In the genomic region with DNA sequence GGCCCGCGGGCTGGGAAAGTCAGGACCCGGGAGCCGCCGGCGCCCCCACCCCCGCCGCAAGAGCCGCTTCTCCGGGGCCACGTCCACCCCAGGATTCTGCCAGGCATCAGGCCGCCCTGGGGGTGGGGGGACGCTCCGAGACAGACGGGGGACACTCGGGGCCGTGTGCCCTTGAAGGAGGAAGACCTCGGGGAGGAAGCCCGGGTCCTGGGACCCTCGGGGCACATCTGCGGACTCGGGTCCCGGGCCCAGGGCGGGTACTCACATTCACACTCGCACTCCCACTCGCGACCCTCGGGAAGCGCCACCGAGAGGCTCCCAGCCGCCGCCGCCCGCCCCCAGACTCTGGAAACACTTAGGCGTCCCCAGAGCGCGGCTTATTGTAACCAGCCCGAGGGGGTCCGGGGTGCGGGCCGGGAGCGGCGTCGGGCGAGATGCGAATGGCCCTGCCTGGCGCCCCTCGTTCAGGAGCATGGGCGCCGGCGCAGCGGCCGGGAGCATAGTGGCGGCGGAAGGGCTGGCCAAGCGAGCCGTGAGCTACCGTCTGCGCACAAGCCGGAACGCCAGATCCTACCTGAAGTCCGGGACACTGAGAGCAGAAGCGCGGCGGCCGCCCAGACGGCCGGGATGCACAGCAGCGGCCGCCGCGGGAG, we compare ENCODE assay signal across 7 cellular contexts. TPM values are rescaled to one million over a fixed set of nuclear protein-coding genes. Genes with fewer than 3 reads are reported as not detected.
A peak's percentile ranks its signal among the peaks of the same experiment; 100 is the strongest.
DNase-seq lines count a peak whose midpoint lies in the region; ATAC-seq lines count a peak whose summit lies in the region.

No MANE protein-coding gene starts in this region.

- H3K79me2 ChIP-seq in GM23248 (ENCODE audit: insufficient read depth): peaks cover 31% of the 10 kb centered on the region

- no peaks in the 10 kb centered on the region for H3K9me2 ChIP-seq in GM23248 (ENCODE audit: insufficient read depth)

- in situ Hi-C loops in GM23248 (cut with MboI): no loop called here

- no peaks in the 10 kb centered on the region for H3K9me3 ChIP-seq in GM23248 (ENCODE audit: low read depth)
- H3K9me3 ChIP-seq in SK-N-MC (ENCODE audit: low read depth, low read length): no peaks in the 10 kb centered on the region
- H3K9me3 ChIP-seq in skeletal muscle satellite cell (replicated peaks; ENCODE audit: low read length): no peaks in the 10 kb centered on the region

- intact Hi-C loops in left cardiac atrium (cut with DNase I): loop anchor here in 1 of 2 donors (5.0 to 10.0 kb wide), 2 partner anchors 65 to 112 kb away; no protein-coding TSS in a partner anchor

- no peaks in the 10 kb centered on the region for H3K36me3 ChIP-seq in GM23248 (ENCODE audit: low read depth)
- H3K36me3 ChIP-seq in SK-N-MC (ENCODE audit: insufficient read depth, low read length): no peaks in the 10 kb centered on the region
- no peaks in the 10 kb centered on the region for H3K36me3 ChIP-seq in skeletal muscle satellite cell (ENCODE audit: insufficient read depth, low read length)

- peaks cover 17% of the 10 kb centered on the region; the same call in 1 of the 2 replicates for H3F3A ChIP-seq in GM23248 (ENCODE audit: insufficient read depth)

- H2AFZ ChIP-seq in GM23248: peak overlapping the region; percentile 96

- DNase-seq in GM23248 (peak; percentile 62), SK-N-MC (ENCODE audit: low read depth, low spot score) (no peak), left cardiac atrium (no peak), hepatic stellate cell (ENCODE audit: low spot score) (no peak), RPMI8226 (no peak)

- H3K4me3 ChIP-seq in GM23248: peak overlapping the region; percentile 79
- H3K4me3 ChIP-seq in SK-N-MC: peak overlapping the region; percentile 85
- peak overlapping the region; percentile 67 for H3K4me3 ChIP-seq in skeletal muscle satellite cell (ENCODE audit: low read length)

- H3K4me2 ChIP-seq in GM23248 (ENCODE audit: unreplicated experiment) (peak overlapping the region; percentile 87), skeletal muscle satellite cell (ENCODE audit: low read length) (peak overlapping the region; percentile 79)

- H3K27me3 ChIP-seq in GM23248 (replicated peaks; ENCODE audit: insufficient read depth): no peaks in the 10 kb centered on the region
- H3K27me3 ChIP-seq in skeletal muscle satellite cell (ENCODE audit: control insufficient read depth, insufficient read depth, low read length): peaks cover 72% of the 10 kb centered on the region

- H3K9ac ChIP-seq in GM23248: peak overlapping the region; percentile 79
- H3K9ac ChIP-seq in SK-N-MC (ENCODE audit: insufficient read length): no peak overlapping the region
- no peak overlapping the region for H3K9ac ChIP-seq in skeletal muscle satellite cell (ENCODE audit: low read depth, low read length)

- no peaks in the 10 kb centered on the region for H4K20me1 ChIP-seq in GM23248 (ENCODE audit: insufficient read depth)

- H3K27ac ChIP-seq in GM23248: 0 out of 2 replicates have a peak overlapping the region, but pooled peaks have one; percentile 18
- H3K27ac ChIP-seq in SK-N-MC: no peak overlapping the region

- H3K4me1 ChIP-seq in GM23248 (ENCODE audit: insufficient read depth): peaks cover 30% of the 10 kb centered on the region
- peaks cover 18% of the 10 kb centered on the region for H3K4me1 ChIP-seq in skeletal muscle satellite cell (ENCODE audit: control insufficient read depth, insufficient read depth, low read length)

- 1 to 2% methylated on average over 52 to 53 of the region's 72 CpGs for WGBS in GM23248 (ENCODE audit: low coverage in 1 of 2, low lambda C conversion rate in 2 of 2, missing lambda C conversion rate in 2 of 2), 2 experiments

- ATAC-seq in left cardiac atrium (peak; percentile 10 to 31), HG02623 (IDR thresholded peaks at IDR 0.05; ENCODE audit: unreplicated experiment) (no peak)

RNA-seq across cellular contexts. Expression of gene ROR2, which starts 0.6 kb away (rescaled TPM):
- 8.2 and 12.9 TPM in 2 replicates for total RNA-seq in GM23248 (2014; rRNA removed; shearing (Covaris generic))
- polyA plus RNA-seq in GM23248 (2016; fragmentation: Nextera tagmentation; extraction: Ambion mirVana): 7.1 and 7.7 TPM in 2 replicates
- 10 to 100 TPM; 18.0 to 25.4 TPM for total RNA-seq in left cardiac atrium
- 0.22 and 0.51 TPM in 2 replicates for total RNA-seq in skeletal muscle satellite cell (2012; rRNA removed)
